ENCODE assay signal across 11 cellular contexts in genomic region chr21:33993286-33994231, GRCh38.
DNase-seq lines count a peak whose midpoint lies in the region; ATAC-seq and TF ChIP-seq lines count a peak whose summit lies in the region.
"Had no signal": no experiment of that assay in that cellular context is flagged by ENCODE, and none has a peak within 500 bp of the region (broad histone marks: within the 10 kb centered on the region; RNA-seq: fewer than 3 reads in every experiment).

No MANE protein-coding gene starts in this region.

- peaks cover 0 to 3% (median 0%) of the 10 kb centered on the region in 4 donors for H3K4me1 ChIP-seq in Peyer's patch
- peaks cover 11% of the 10 kb centered on the region in 2 donors for H3K4me1 ChIP-seq in thyroid gland
- H3K4me1 ChIP-seq: esophagus squamous epithelium had no signal

- H3K27ac Mint-ChIP-seq in activated T-cell treated with anti-CD3 and anti-CD28 coated beads, Interleukin-2, amount 50 U/mL, for 72 hours: peak overlapping the region; percentile 9
- no peak overlapping the region for H3K27ac Mint-ChIP-seq in activated T-helper 2 cell treated with anti-CD3 and anti-CD28 coated beads, Interferon-gamma antibody, Interleukin-2, Interleukin-4, amounts not matched to agents 10 μg/mL and 5 μg/mL and 100 μg/mL, durations not matched to agents 14 hours and 24 hours and 36 hours

- WGBS in thyroid gland, 2 donors: 46 to 47% methylated on average over 12 of the region's 12 CpGs

- H3K4me3 ChIP-seq in Peyer's patch (no peak overlapping the region), thyroid gland (replicated peaks in 1 of 3) (no peak overlapping the region)
- H3K4me3 ChIP-seq: esophagus squamous epithelium had no signal

- H3K36me3 ChIP-seq in Peyer's patch (no peaks in the 10 kb centered on the region), thyroid gland (no peaks in the 10 kb centered on the region)
- H3K36me3 ChIP-seq: esophagus squamous epithelium had no signal

- TF ChIP-seq CTCF in Peyer's patch (IDR thresholded peaks at IDR 0.05): no peak
- no peak for TF ChIP-seq CTCF in thyroid gland (IDR thresholded peaks at IDR 0.05)

- TF ChIP-seq POLR2A in Peyer's patch (IDR thresholded peaks at IDR 0.05): no peak
- no peak for TF ChIP-seq POLR2A in thyroid gland (IDR thresholded peaks at IDR 0.05)

- H3K27ac ChIP-seq in Peyer's patch (peak overlapping the region in 2 of 4 donors; percentile 31 to 39), thyroid gland (peak overlapping the region; percentile 35 to 47 (median 44)), caudate nucleus (ENCODE audit: low read depth, low read length) (no peak overlapping the region)

- no peak for ATAC-seq in activated T-cell treated with anti-CD3 and anti-CD28 coated beads, Interleukin-2, amount 50 U/mL, for 72 hours (replicated peaks in 1 of 2)
- ATAC-seq in activated T-cell treated with anti-CD3 and anti-CD28 coated beads, Interleukin-2, amount 50 U/mL, for 4 hours: no peak
- ATAC-seq in left colon: peak; percentile 54

- peaks cover 7% of the 10 kb centered on the region for H3K27me3 Mint-ChIP-seq in activated T-cell treated with anti-CD3 and anti-CD28 coated beads, Interleukin-2, amount 50 U/mL, for 72 hours (ENCODE audit: low read depth)
- no peaks in the 10 kb centered on the region for H3K27me3 Mint-ChIP-seq in activated T-cell treated with anti-CD3 and anti-CD28 coated beads, Interleukin-2, amount 50 U/mL, for 4 hours (ENCODE audit: low read depth)
- H3K27me3 Mint-ChIP-seq in activated T-helper 2 cell treated with anti-CD3 and anti-CD28 coated beads, Interferon-gamma antibody, Interleukin-2, Interleukin-4, amounts not matched to agents 10 μg/mL and 5 μg/mL and 100 μg/mL, durations not matched to agents 14 hours and 24 hours and 36 hours (ENCODE audit: low read depth): no peaks in the 10 kb centered on the region

- DNase-seq in activated T-cell treated with anti-CD3 and anti-CD28 coated beads, Interleukin-2, amount 50 U/mL, for 72 hours: no peak
- no peak for DNase-seq in activated T-cell treated with anti-CD3 and anti-CD28 coated beads, Interleukin-2, amount 50 U/mL, for 4 hours
- DNase-seq in Peyer's patch (peak in 2 of 3 donors; percentile 34 to 51), left colon (peak; percentile 36 to 48), thyroid gland (peak; percentile 38 to 44), caudate nucleus (lab: John Stamatoyannopoulos, UW) (no peak), NCI-H446 (lab: John Stamatoyannopoulos, UW) (no peak)
- no peak for DNase-seq in activated T-helper 2 cell treated with anti-CD3 and anti-CD28 coated beads, Interferon-gamma antibody, Interleukin-2, Interleukin-4, amounts not matched to agents 10 μg/mL and 5 μg/mL and 100 μg/mL, durations not matched to agents 14 hours and 24 hours and 36 hours (ENCODE audit: low spot score)
- DNase-seq: esophagus squamous epithelium; mammary epithelial cell; stimulated activated CD4-positive, alpha-beta T cell treated with anti-CD3 and anti-CD28 coated beads, Interleukin-1b, Interleukin-23, amount 100 ng/mL, for 48 hours had no signal

- intact Hi-C loops in left colon (cut with DNase I, micrococcal nuclease): no loop called here
- intact Hi-C loops in thyroid gland (cut with DNase I): no loop called here
- intact Hi-C loops in activated T-helper 2 cell treated with anti-CD3 and anti-CD28 coated beads, Interferon-gamma antibody, Interleukin-2, Interleukin-4, amounts not matched to agents 10 μg/mL and 5 μg/mL and 100 μg/mL, durations not matched to agents 14 hours and 24 hours and 36 hours (cut with micrococcal nuclease): no loop called here

- no peaks in the 10 kb centered on the region for H3K9me3 ChIP-seq in Peyer's patch
- no peaks in the 10 kb centered on the region for H3K9me3 ChIP-seq in thyroid gland
- H3K9me3 ChIP-seq: esophagus squamous epithelium had no signal

- peaks cover 17 to 34% of the 10 kb centered on the region in 2 donors for H3K36me3 Mint-ChIP-seq in activated T-cell treated with anti-CD3 and anti-CD28 coated beads, Interleukin-2, amount 50 U/mL, for 72 hours (ENCODE audit: insufficient read depth in 2 of 2)
- peaks cover 2% of the 10 kb centered on the region for H3K36me3 Mint-ChIP-seq in activated T-cell treated with anti-CD3 and anti-CD28 coated beads, Interleukin-2, amount 50 U/mL, for 4 hours (ENCODE audit: insufficient read depth)
- peaks cover 17% of the 10 kb centered on the region for H3K36me3 Mint-ChIP-seq in activated T-helper 2 cell treated with anti-CD3 and anti-CD28 coated beads, Interferon-gamma antibody, Interleukin-2, Interleukin-4, amounts not matched to agents 10 μg/mL and 5 μg/mL and 100 μg/mL, durations not matched to agents 14 hours and 24 hours and 36 hours (ENCODE audit: low read depth)

- peaks cover 10 to 21% of the 10 kb centered on the region in 2 donors for H3K9me3 Mint-ChIP-seq in activated T-cell treated with anti-CD3 and anti-CD28 coated beads, Interleukin-2, amount 50 U/mL, for 72 hours
- H3K9me3 Mint-ChIP-seq in activated T-cell treated with anti-CD3 and anti-CD28 coated beads, Interleukin-2, amount 50 U/mL, for 4 hours: peaks cover 10% of the 10 kb centered on the region
- H3K9me3 Mint-ChIP-seq in activated T-helper 2 cell treated with anti-CD3 and anti-CD28 coated beads, Interferon-gamma antibody, Interleukin-2, Interleukin-4, amounts not matched to agents 10 μg/mL and 5 μg/mL and 100 μg/mL, durations not matched to agents 14 hours and 24 hours and 36 hours: peaks cover 24% of the 10 kb centered on the region

- H3K27me3 ChIP-seq in Peyer's patch: no peaks in the 10 kb centered on the region
- H3K27me3 ChIP-seq in thyroid gland: no peaks in the 10 kb centered on the region
- H3K27me3 ChIP-seq: esophagus squamous epithelium had no signal

- H3K4me3 Mint-ChIP-seq in activated T-cell treated with anti-CD3 and anti-CD28 coated beads, Interleukin-2, amount 50 U/mL, for 72 hours: no peak overlapping the region
- no peak overlapping the region for H3K4me3 Mint-ChIP-seq in activated T-cell treated with anti-CD3 and anti-CD28 coated beads, Interleukin-2, amount 50 U/mL, for 4 hours
- H3K4me3 Mint-ChIP-seq in activated T-helper 2 cell treated with anti-CD3 and anti-CD28 coated beads, Interferon-gamma antibody, Interleukin-2, Interleukin-4, amounts not matched to agents 10 μg/mL and 5 μg/mL and 100 μg/mL, durations not matched to agents 14 hours and 24 hours and 36 hours (ENCODE audit: low read depth): no peak overlapping the region

- peaks cover 6% of the 10 kb centered on the region for H3K4me1 Mint-ChIP-seq in activated T-cell treated with anti-CD3 and anti-CD28 coated beads, Interleukin-2, amount 50 U/mL, for 72 hours (ENCODE audit: low read depth)
- peaks cover 13% of the 10 kb centered on the region for H3K4me1 Mint-ChIP-seq in activated T-cell treated with anti-CD3 and anti-CD28 coated beads, Interleukin-2, amount 50 U/mL, for 4 hours (ENCODE audit: low read depth)
- peaks cover 17% of the 10 kb centered on the region for H3K4me1 Mint-ChIP-seq in activated T-helper 2 cell treated with anti-CD3 and anti-CD28 coated beads, Interferon-gamma antibody, Interleukin-2, Interleukin-4, amounts not matched to agents 10 μg/mL and 5 μg/mL and 100 μg/mL, durations not matched to agents 14 hours and 24 hours and 36 hours (ENCODE audit: low read depth)

Comparison
In these comparisons a context has a peak if more than half of its experiments do, and no peak if none do; other contexts are left out.
1. DNase-seq: peak in Peyer's patch (2 of 3), left colon (2 of 2) and thyroid gland (2 of 2); none in activated T-cell treated with anti-CD3 and anti-CD28 coated beads, Interleukin-2, amount 50 U/mL, for 72 hours (0 of 2), activated T-cell treated with anti-CD3 and anti-CD28 coated beads, Interleukin-2, amount 50 U/mL, for 4 hours (single experiment), activated T-helper 2 cell treated with anti-CD3 and anti-CD28 coated beads, Interferon-gamma antibody, Interleukin-2, Interleukin-4, amounts not matched to agents 10 μg/mL and 5 μg/mL and 100 μg/mL, durations not matched to agents 14 hours and 24 hours and 36 hours (single experiment), caudate nucleus (0 of 61) and NCI-H446 (0 of 2).